In the genomic region with DNA sequence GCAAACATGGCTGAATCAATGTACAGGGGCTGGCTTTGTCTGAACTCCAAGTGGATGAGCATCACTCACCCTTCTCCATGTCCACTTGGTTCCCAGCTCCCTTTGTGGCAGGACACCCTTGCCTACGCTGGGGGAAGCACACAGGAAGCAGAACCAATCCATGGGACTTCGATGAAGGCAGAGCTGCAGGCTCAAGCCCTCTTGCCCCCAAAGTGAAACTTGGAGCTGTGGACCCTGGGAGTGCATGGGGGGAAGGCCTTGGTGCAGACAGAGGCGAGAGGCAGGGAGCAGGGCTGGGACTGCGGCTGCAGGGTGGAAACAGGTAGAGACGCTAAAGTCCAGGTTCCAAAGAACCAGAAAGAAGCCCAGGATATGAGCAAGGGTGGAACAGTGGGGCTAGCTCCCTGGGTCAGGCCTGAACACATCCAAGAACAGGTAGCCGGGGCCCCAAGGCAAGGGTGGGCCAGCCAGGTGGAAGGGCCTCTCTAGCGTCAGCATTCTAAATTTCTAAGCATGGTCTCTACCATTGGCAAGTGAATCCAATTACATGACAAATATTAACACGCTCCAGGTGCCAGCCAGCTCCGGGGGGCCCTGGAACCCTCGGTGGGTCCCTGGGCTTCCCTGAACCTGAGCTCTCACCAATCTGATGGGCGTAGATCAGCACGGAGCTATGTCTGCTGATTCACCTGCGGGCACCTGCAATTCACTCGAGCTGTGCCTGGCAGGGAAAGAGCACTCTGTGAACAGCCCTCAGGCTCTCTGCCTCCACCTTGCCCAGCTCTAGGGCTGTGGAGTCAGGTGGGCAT, we compare ENCODE assay signal across 23 cellular contexts.
DNase-seq lines count a peak whose midpoint lies in the region; TF ChIP-seq lines count a peak whose summit lies in the region.
"Had no signal": no experiment of that assay in that cellular context is flagged by ENCODE, and none has a peak within 500 bp of the region (broad histone marks: within the 10 kb centered on the region; RNA-seq: fewer than 3 reads in every experiment).

No MANE protein-coding gene starts in this region.

- H3K9me3 Mint-ChIP-seq in CD14-positive monocyte (peaks cover 5 to 31% (median 17%) of the 10 kb centered on the region in 7 donors), Caco-2 (ENCODE audit: unreplicated experiment) (peaks cover 10% of the 10 kb centered on the region)

- no peaks in the 10 kb centered on the region for H3K4me1 Mint-ChIP-seq in CD14-positive monocyte
- no peaks in the 10 kb centered on the region for H3K4me1 Mint-ChIP-seq in Caco-2 (ENCODE audit: low read depth, unreplicated experiment)
- H3K4me1 Mint-ChIP-seq: activated naive CD4-positive, alpha-beta T cell treated with anti-CD3 and anti-CD28 coated beads, Interleukin-2, amount 50 U/mL, for 24 hours; endodermal cell had no signal

- H3K9me3 ChIP-seq in spleen (peaks cover 0 to 33% (median 22%) of the 10 kb centered on the region in 8 donors), Caco-2 (no peaks in the 10 kb centered on the region), smooth muscle cell (replicated peaks; ENCODE audit: low read depth) (no peaks in the 10 kb centered on the region)
- H3K9me3 ChIP-seq: psoas muscle, transverse colon had no signal

- H3K27ac Mint-ChIP-seq in CD14-positive monocyte (no peak overlapping the region), Caco-2 (ENCODE audit: unreplicated experiment) (no peak overlapping the region)
- H3K27ac Mint-ChIP-seq: activated naive CD4-positive, alpha-beta T cell treated with anti-CD3 and anti-CD28 coated beads, Interleukin-2, amount 50 U/mL, for 24 hours; activated T-cell treated with anti-CD3 and anti-CD28 coated beads, Interleukin-2, amount 50 U/mL, for 72 hours; endodermal cell; stimulated activated naive CD8-positive, alpha-beta T cell treated with anti-CD3 and anti-CD28 coated beads, Interleukin-15, Interleukin-2, amounts not matched to agents 100 ng/mL and 50 ng/mL, for 24 hours had no signal

- no peak for TF ChIP-seq POLR2A in spleen (IDR thresholded peaks at IDR 0.05)

- peaks cover 0 to 57% (median 0%) of the 10 kb centered on the region in 7 donors for H3K27me3 ChIP-seq in spleen (replicated peaks in 1 of 7)
- H3K27me3 ChIP-seq in Caco-2 (replicated peaks; ENCODE audit: control insufficient read depth, insufficient read depth, low read length) = no peaks in the 10 kb centered on the region; the same call in none of the 2 replicates
- H3K27me3 ChIP-seq in smooth muscle cell (ENCODE audit: low read depth) = no peaks in the 10 kb centered on the region
- H3K27me3 ChIP-seq: foreskin keratinocyte, transverse colon had no signal

- no peak overlapping the region for H3K4me3 Mint-ChIP-seq in CD14-positive monocyte
- H3K4me3 Mint-ChIP-seq in Caco-2 (ENCODE audit: unreplicated experiment) = no peak overlapping the region
- H3K4me3 Mint-ChIP-seq: activated naive CD4-positive, alpha-beta T cell treated with anti-CD3 and anti-CD28 coated beads, Interleukin-2, amount 50 U/mL, for 24 hours; activated T-cell treated with anti-CD3 and anti-CD28 coated beads, Interleukin-2, amount 50 U/mL, for 72 hours; endodermal cell; stimulated activated naive CD8-positive, alpha-beta T cell treated with anti-CD3 and anti-CD28 coated beads, Interleukin-15, Interleukin-2, amounts not matched to agents 100 ng/mL and 50 ng/mL, for 24 hours had no signal

- intact Hi-C loops in CD14-positive monocyte (cut with micrococcal nuclease) (no loop called here), spleen (cut with DNase I; ENCODE audit: low total_unique reads) (no loop called here), Caco-2 (cut with micrococcal nuclease; ENCODE audit: unreplicated experiment) (no loop called here)

- CTCF ChIA-PET in Caco-2 (lab: Charles Lee) = no interaction called here

- WGBS in spleen, 5 donors = 80 to 94% (median 81%) methylated on average over 10 to 14 of the region's 14 CpGs
- 88% methylated on average over 14 of the region's 14 CpGs for WGBS in smooth muscle cell (ENCODE audit: low lambda C conversion rate)

- H3K27me3 Mint-ChIP-seq in CD14-positive monocyte (ENCODE audit: low read depth in 3 of 3) (peaks cover 0 to 9% (median 9%) of the 10 kb centered on the region in 3 donors), Caco-2 (ENCODE audit: insufficient read depth, unreplicated experiment) (peaks cover 29% of the 10 kb centered on the region)
- H3K27me3 Mint-ChIP-seq: stimulated activated naive CD8-positive, alpha-beta T cell treated with anti-CD3 and anti-CD28 coated beads, Interleukin-15, Interleukin-2, amounts not matched to agents 100 ng/mL and 50 ng/mL, for 24 hours had no signal

- no peaks in the 10 kb centered on the region for H3F3A ChIP-seq in smooth muscle cell (ENCODE audit: low read depth)

- no peak overlapping the region for H2AFZ ChIP-seq in smooth muscle cell (ENCODE audit: low read depth)

- no peaks in the 10 kb centered on the region for H3K36me3 ChIP-seq in spleen
- no peaks in the 10 kb centered on the region for H3K36me3 ChIP-seq in Caco-2 (ENCODE audit: control insufficient read depth, insufficient read depth, low read length)
- H3K36me3 ChIP-seq in smooth muscle cell (ENCODE audit: low read depth) = no peaks in the 10 kb centered on the region
- H3K36me3 ChIP-seq: heart left ventricle, transverse colon had no signal

- no TSS peak for BruUV-seq in Caco-2 (replicated peaks; lab: Mats Ljungman, UMichigan)

- H3K4me1 ChIP-seq in spleen (no peaks in the 10 kb centered on the region), Caco-2 (no peaks in the 10 kb centered on the region), smooth muscle cell (ENCODE audit: low read depth) (no peaks in the 10 kb centered on the region)
- H3K4me1 ChIP-seq: foreskin keratinocyte, heart left ventricle, psoas muscle, transverse colon had no signal

- DNase-seq in DMS79 treated with DMSO at 0.1 percent for 48 hours (lab: John Stamatoyannopoulos, UW) = peak; percentile 3
- no peak for DNase-seq in DMS79 (lab: John Stamatoyannopoulos, UW)
- DNase-seq in CD14-positive monocyte (ENCODE audit: low spot score) = peak; percentile 40
- peak; percentile 50 for DNase-seq in coronary artery (ENCODE audit: low spot score)
- peak; percentile 48 for DNase-seq in spleen
- no peak for DNase-seq in Caco-2
- DNase-seq in smooth muscle cell (lab: John Stamatoyannopoulos, UW; ENCODE audit: unreplicated experiment) = no peak
- DNase-seq in NCI-H2227 (lab: John Stamatoyannopoulos, UW; ENCODE audit: unreplicated experiment) = no peak
- DNase-seq: activated CD4-positive, alpha-beta T cell treated with anti-CD3 and anti-CD28 coated beads for 1 hour; activated T-cell treated with anti-CD3 and anti-CD28 coated beads, Interleukin-2, amount 50 U/mL, for 72 hours; cortex of kidney; foreskin keratinocyte; KBM-7; mesenchymal stem cell; MM.1S; NCI-H774; psoas muscle; transverse colon had no signal

- H3K9ac ChIP-seq in smooth muscle cell (ENCODE audit: low read depth) = no peak overlapping the region

- TF ChIP-seq CTCF in CD14-positive monocyte (IDR thresholded peaks at IDR 0.05) (no peak), coronary artery (IDR thresholded peaks at IDR 0.05) (no peak), spleen (IDR thresholded peaks at IDR 0.05 in 8 of 11, conservative IDR thresholded peaks at IDR 0.05 in 3 of 11) (no peak), Caco-2 (IDR thresholded peaks at IDR 0.05; ENCODE audit: insufficient read depth in 1 of 2, low read depth in 1 of 2, low read length in 1 of 2, severe bottlenecking in 1 of 2, unreplicated experiment in 1 of 2) (no peak), smooth muscle cell (IDR thresholded peaks at IDR 0.05; ENCODE audit: borderline replicate concordance, insufficient read depth, poor library complexity, severe bottlenecking) (no peak)

- POLR2A ChIA-PET in Caco-2 (lab: Charles Lee) = no interaction called here

- H3K79me2 ChIP-seq in smooth muscle cell (ENCODE audit: low read depth) = no peaks in the 10 kb centered on the region

- H4K20me1 ChIP-seq in smooth muscle cell (ENCODE audit: low read depth) = no peaks in the 10 kb centered on the region

- H3K27ac ChIP-seq in coronary artery (no peak overlapping the region), spleen (no peak overlapping the region), smooth muscle cell (ENCODE audit: low read depth) (no peak overlapping the region)
- H3K27ac ChIP-seq: 22Rv1, foreskin keratinocyte, heart left ventricle, psoas muscle, transverse colon had no signal

- H3K36me3 Mint-ChIP-seq in CD14-positive monocyte (no peaks in the 10 kb centered on the region), Caco-2 (ENCODE audit: insufficient read depth, unreplicated experiment) (peaks cover 6% of the 10 kb centered on the region)
- H3K36me3 Mint-ChIP-seq: activated naive CD4-positive, alpha-beta T cell treated with anti-CD3 and anti-CD28 coated beads, Interleukin-2, amount 50 U/mL, for 24 hours had no signal

- no peak overlapping the region for H3K4me2 ChIP-seq in smooth muscle cell

- no peak overlapping the region for H3K4me3 ChIP-seq in coronary artery
- H3K4me3 ChIP-seq in spleen = no peak overlapping the region
- H3K4me3 ChIP-seq in Caco-2 (ENCODE audit: low read depth, low read length) = no peak overlapping the region
- H3K4me3 ChIP-seq in smooth muscle cell = no peak overlapping the region
- H3K4me3 ChIP-seq: heart left ventricle, psoas muscle, transverse colon had no signal

Comparison
In these comparisons a context has a peak if more than half of its experiments do, and no peak if none do; other contexts are left out.
1. DNase-seq: peak in DMS79 treated with DMSO at 0.1 percent for 48 hours (single experiment), CD14-positive monocyte (single experiment), coronary artery (single experiment) and spleen (single experiment); none in DMS79 (single experiment), Caco-2 (0 of 2), smooth muscle cell (single experiment) and NCI-H2227 (single experiment).